ENCODE assay signal across 12 cellular contexts in the genomic region with DNA sequence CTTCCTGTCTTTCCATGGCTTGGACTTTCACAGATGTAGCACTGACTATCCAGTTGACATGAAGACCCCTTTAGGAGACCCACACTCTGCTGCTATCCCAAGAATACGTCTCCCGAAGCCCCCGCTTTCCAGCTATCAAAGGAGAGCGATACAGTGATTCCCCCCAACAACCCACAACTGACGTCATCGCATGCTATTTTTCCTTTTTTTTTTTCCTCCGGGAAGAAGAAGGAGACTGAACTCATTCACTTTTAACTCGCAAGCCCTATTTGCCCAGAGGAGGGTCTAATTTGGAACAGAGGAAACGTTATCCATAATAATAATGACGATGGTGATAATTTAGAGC. TPM values are rescaled to one million over a fixed set of nuclear protein-coding genes. Genes with fewer than 3 reads are reported as not detected.
DNase-seq lines count a peak whose midpoint lies in the region; ATAC-seq, FAIRE-seq and TF ChIP-seq lines count a peak whose summit lies in the region.
"Had no signal": no experiment of that assay in that cellular context is flagged by ENCODE, and none has a peak within 500 bp of the region (broad histone marks: within the 10 kb centered on the region; RNA-seq: fewer than 3 reads in every experiment).

No MANE protein-coding gene starts in this region.

- WGBS in sigmoid colon, 2 donors: 6 to 7% methylated on average over 10 of the region's 10 CpGs

- peaks cover under 1% of the 10 kb centered on the region for H4K20me1 ChIP-seq in astrocyte (ENCODE audit: insufficient read depth, low read length)

- H3K36me3 ChIP-seq in astrocyte (ENCODE audit: insufficient read depth, low read length): peaks cover 3% of the 10 kb centered on the region
- no peaks in the 10 kb centered on the region for H3K36me3 ChIP-seq in sigmoid colon

- no peak for FAIRE-seq in astrocyte (lab: Jason Lieb, UNC)

- peak overlapping the region; percentile 59 for H2AFZ ChIP-seq in astrocyte (ENCODE audit: low read depth, low read length)

- no peaks in the 10 kb centered on the region for H3K27me3 Mint-ChIP-seq in astrocyte (ENCODE audit: low read depth, unreplicated experiment)

- ATAC-seq in esophagus mucosa (no peak), HG02870 (IDR thresholded peaks at IDR 0.05; ENCODE audit: unreplicated experiment) (no peak)
- ATAC-seq: left lobe of liver had no signal

- TF ChIP-seq EP300 in sigmoid colon (IDR thresholded peaks at IDR 0.05): no peak

- peak; percentile 2 for DNase-seq in GOT3 (lab: John Stamatoyannopoulos, UW)
- DNase-seq in astrocyte (ENCODE audit: low read depth): peak; percentile 45
- no peak for DNase-seq in sigmoid colon
- DNase-seq in activated CD4-positive, alpha-beta T cell treated with anti-CD3 and anti-CD28 coated beads, Interleukin-2, amount 50 U/mL, for 1 hour: no peak
- no peak for DNase-seq in NCI-H82 (lab: John Stamatoyannopoulos, UW)
- DNase-seq: activated naive CD8-positive, alpha-beta T cell treated with anti-CD3 and anti-CD28 coated beads, Interleukin-2, amount 10 ng/mL, durations not matched to agents 7 days and 5 days; MV-4-11; T-helper 9 cell had no signal

- H3K36me3 Mint-ChIP-seq in astrocyte (ENCODE audit: low read depth, unreplicated experiment): peaks cover 20% of the 10 kb centered on the region
- H3K36me3 Mint-ChIP-seq: activated naive CD8-positive, alpha-beta T cell treated with anti-CD3 and anti-CD28 coated beads, Interleukin-2, amount 10 ng/mL, durations not matched to agents 7 days and 5 days had no signal

- peak overlapping the region; percentile 92 for H3K4me2 ChIP-seq in astrocyte (ENCODE audit: low read length)

- intact Hi-C loops in sigmoid colon (cut with DNase I): loop anchor here (10.0 kb wide), 3 partner anchors 471 to 511 kb away; no protein-coding TSS in a partner anchor

- H3K4me1 Mint-ChIP-seq in astrocyte (ENCODE audit: low read depth, unreplicated experiment): peaks cover 43% of the 10 kb centered on the region

- peaks cover 3% of the 10 kb centered on the region for H3K9me3 Mint-ChIP-seq in astrocyte (ENCODE audit: unreplicated experiment)
- H3K9me3 Mint-ChIP-seq: activated naive CD8-positive, alpha-beta T cell treated with anti-CD3 and anti-CD28 coated beads, Interleukin-2, amount 10 ng/mL, durations not matched to agents 7 days and 5 days had no signal

- peak overlapping the region; percentile 74 for H3K4me3 ChIP-seq in astrocyte (ENCODE audit: insufficient read depth, low read depth, low read length)
- H3K4me3 ChIP-seq in iPS-11a (ENCODE audit: low read depth, low read length): peak overlapping the region; percentile 51
- peak overlapping the region; percentile 42 to 58 (median 54) for H3K4me3 ChIP-seq in sigmoid colon

- peak overlapping the region; percentile 94 for H3K9ac ChIP-seq in astrocyte (ENCODE audit: low read length)

- H3K4me3 Mint-ChIP-seq in astrocyte (ENCODE audit: unreplicated experiment): peak overlapping the region; percentile 88
- H3K4me3 Mint-ChIP-seq: activated naive CD8-positive, alpha-beta T cell treated with anti-CD3 and anti-CD28 coated beads, Interleukin-2, amount 10 ng/mL, durations not matched to agents 7 days and 5 days had no signal

- H3K79me2 ChIP-seq in astrocyte (ENCODE audit: insufficient read depth, low read length): peaks cover 30% of the 10 kb centered on the region

- peak overlapping the region; percentile 77 for H3K27ac ChIP-seq in astrocyte (ENCODE audit: low read depth, low read length)
- peak overlapping the region; percentile 70 to 75 (median 74) for H3K27ac ChIP-seq in sigmoid colon

- no peak for TF ChIP-seq CTCF in astrocyte (IDR thresholded peaks at IDR 0.05; ENCODE audit: insufficient read depth, low read depth, low read length)
- no peak for TF ChIP-seq CTCF in sigmoid colon (IDR thresholded peaks at IDR 0.05)

- no peak for TF ChIP-seq POLR2A in sigmoid colon (IDR thresholded peaks at IDR 0.05)

- no peaks in the 10 kb centered on the region for H3K9me3 ChIP-seq in astrocyte (ENCODE audit: insufficient read depth, low read depth, low read length)
- no peaks in the 10 kb centered on the region for H3K9me3 ChIP-seq in sigmoid colon

- H3K4me1 ChIP-seq in astrocyte (ENCODE audit: insufficient read depth, low read length) (peaks cover 38% of the 10 kb centered on the region), sigmoid colon (peaks cover 0 to 34% (median 19%) of the 10 kb centered on the region in 4 donors)

- H3K27me3 ChIP-seq in astrocyte (ENCODE audit: insufficient read depth, low read length): peaks cover 5% of the 10 kb centered on the region
- peaks cover 9 to 62% (median 12%) of the 10 kb centered on the region in 3 donors for H3K27me3 ChIP-seq in sigmoid colon

- H3K27ac Mint-ChIP-seq in astrocyte (ENCODE audit: unreplicated experiment): peak overlapping the region; percentile 93
- H3K27ac Mint-ChIP-seq: activated naive CD8-positive, alpha-beta T cell treated with anti-CD3 and anti-CD28 coated beads, Interleukin-2, amount 10 ng/mL, durations not matched to agents 7 days and 5 days had no signal

RNA-seq across cellular contexts. Expression of a gene that starts 2.1 kb away (rescaled TPM):
- total RNA-seq in astrocyte: 172 and 208 TPM in 2 replicates
- 1 to 10 TPM; 3.6 to 6.6 (median 4.6) TPM for total RNA-seq in sigmoid colon
- polyA plus RNA-seq in sigmoid colon: under 1 TPM; under 0.01 to 0.63 (median 0.23) TPM
- total RNA-seq in esophagus mucosa: 9.4 TPM
- total RNA-seq: activated naive CD8-positive, alpha-beta T cell treated with anti-CD3 and anti-CD28 coated beads, Interleukin-2, amount 10 ng/mL, durations not matched to agents 7 days and 5 days had no signal

Comparison
In these comparisons a context has a peak if more than half of its experiments do, and no peak if none do; other contexts are left out.
1. DNase-seq: peak in GOT3 (single experiment) and astrocyte (single experiment); none in sigmoid colon (single experiment), activated CD4-positive, alpha-beta T cell treated with anti-CD3 and anti-CD28 coated beads, Interleukin-2, amount 50 U/mL, for 1 hour (single experiment) and NCI-H82 (single experiment).
2. RNA of a gene that starts 2.1 kb away (total RNA-seq): 172 to 208 TPM in astrocyte; 9.4 TPM in esophagus mucosa (single experiment) and 3.6 to 6.6 TPM in sigmoid colon; every median in the first group is over 10 times any median in the second.
3. Peak in every context shown above with its lines, with median percentiles within 50 percentile points of each other: H3K4me3 ChIP-seq.